ENCODE assay signal across 8 cellular contexts in the genomic region with DNA sequence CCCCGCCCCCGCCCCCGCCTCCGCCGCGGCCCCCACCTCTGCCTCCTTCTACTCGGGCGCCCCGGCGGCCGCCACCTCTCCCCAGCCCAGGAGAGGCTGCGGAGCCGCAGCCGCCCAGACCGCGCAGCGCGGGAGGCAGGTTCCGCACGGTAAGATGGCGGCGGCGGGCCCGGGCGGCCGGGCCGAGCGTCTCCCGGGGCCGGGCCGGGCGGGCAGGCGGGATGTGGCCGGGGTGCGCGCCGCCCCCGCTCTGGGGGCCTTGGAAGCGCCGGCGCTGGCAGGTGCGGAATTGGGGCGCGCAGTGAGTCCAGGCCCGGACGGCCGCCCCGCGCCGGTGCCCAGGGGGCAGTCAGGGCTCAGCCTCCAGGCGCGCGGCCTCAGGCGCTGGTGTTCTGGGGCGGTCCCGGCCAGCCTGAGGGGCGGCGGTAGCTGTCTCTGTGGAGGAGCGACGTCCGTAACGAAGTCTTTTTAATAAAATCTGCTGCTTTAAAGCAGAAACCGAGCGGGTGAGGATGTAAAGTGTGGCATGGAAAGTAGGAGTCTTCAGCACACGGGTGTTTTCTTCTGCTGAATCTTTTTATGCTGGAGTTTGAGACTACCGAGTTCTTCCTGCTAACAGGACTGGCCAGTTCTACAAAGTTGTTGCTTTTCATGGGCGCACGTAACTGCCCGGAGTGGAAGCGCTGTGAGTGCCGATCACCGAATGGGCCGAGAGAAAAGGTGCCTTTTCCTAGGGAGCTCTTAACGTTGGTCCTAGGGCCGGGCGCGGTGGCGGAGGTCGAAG. TPM values are rescaled to one million over a fixed set of nuclear protein-coding genes. Genes with fewer than 3 reads are reported as not detected.
A peak's percentile ranks its signal among the peaks of the same experiment; 100 is the strongest.
DNase-seq lines count a peak whose midpoint lies in the region; ATAC-seq and TF ChIP-seq lines count a peak whose summit lies in the region.

A gene (plus strand): TSS at position 43 of the 784 bp plus-strand sequence. CDS start 3,356 bp downstream, outside the sequence.

- peak; percentile 28 for ATAC-seq in GM19043 (IDR thresholded peaks at IDR 0.05; ENCODE audit: low read depth, unreplicated experiment)
- ATAC-seq in HG03159 (IDR thresholded peaks at IDR 0.05; ENCODE audit: unreplicated experiment), result peak; percentile 43

- no peak for TF ChIP-seq EP300 in SK-N-SH (IDR thresholded peaks at IDR 0.05; ENCODE audit: borderline replicate concordance in 1 of 2, low read depth in 1 of 2, low read length in 1 of 2)

- no peak for DNase-seq in SK-N-SH
- no peak for DNase-seq in breast epithelium (ENCODE audit: low spot score in 2 of 2)
- peak; percentile 66 for DNase-seq in iPS-NIHi11 (ENCODE audit: low spot score)
- DNase-seq in DMS153 treated with DMSO at 0.1 percent for 48 hours (lab: John Stamatoyannopoulos, UW; ENCODE audit: unreplicated experiment), result no peak

- peak within 1 kb of the TSS; percentile 99 for H3K27ac ChIP-seq in BLaER1
- H3K27ac ChIP-seq in SK-N-SH (ENCODE audit: low read depth in 2 of 2, low read length in 1 of 2), result peak within 1 kb of the TSS; percentile 83 to 89
- H3K27ac ChIP-seq in breast epithelium, result peak within 1 kb of the TSS; percentile 95 to 97
- peak within 1 kb of the TSS; percentile 86 for H3K27ac ChIP-seq in skeletal muscle tissue (ENCODE audit: low read depth, low read length)

- CTCF ChIA-PET in SK-N-SH (lab: Yijun Ruan, JAX), result interaction anchor here (1.0 to 5.7 kb wide), 7 partner anchors 13 to 115 kb away, joined by 3 to 50 read pairs (median 7); a partner anchor contains a TSS

- peak within 1 kb of the TSS; percentile 96 for H3K4me3 ChIP-seq in BLaER1
- peak within 1 kb of the TSS; percentile 84 to 88 for H3K4me3 ChIP-seq in SK-N-SH (ENCODE audit: low read depth in 2 of 2, low read length in 1 of 2)
- H3K4me3 ChIP-seq in breast epithelium, result peak within 1 kb of the TSS; percentile 93 to 98 (median 98)
- peak within 1 kb of the TSS; percentile 96 to 97 (median 97) for H3K4me3 ChIP-seq in skeletal muscle tissue (ENCODE audit: low read length in 3 of 3)

- no peaks in the 10 kb centered on the region for H3K9me2 ChIP-seq in SK-N-SH

- peak within 1 kb of the TSS; percentile 62 for H2AFZ ChIP-seq in SK-N-SH (ENCODE audit: low read depth)

- POLR2A ChIA-PET in SK-N-SH (lab: Yijun Ruan, JAX), result interaction anchor here (0.7 to 1.9 kb wide), 5 partner anchors 8 to 24 kb away, joined by 3 to 8 read pairs (median 4); no protein-coding TSS in a partner anchor

- peaks cover 12% of the 10 kb centered on the region for H3F3A ChIP-seq in SK-N-SH (replicated peaks; ENCODE audit: insufficient read depth)

- no peaks in the 10 kb centered on the region for H3K27me3 ChIP-seq in BLaER1
- no peaks in the 10 kb centered on the region for H3K27me3 ChIP-seq in SK-N-SH (ENCODE audit: insufficient read depth)
- no peaks in the 10 kb centered on the region for H3K27me3 ChIP-seq in breast epithelium
- H3K27me3 ChIP-seq in skeletal muscle tissue (ENCODE audit: control insufficient read depth in 3 of 3, insufficient read depth in 3 of 3, low read length in 3 of 3), result no peaks in the 10 kb centered on the region

- peaks cover 87% of the 10 kb centered on the region for H4K20me1 ChIP-seq in BLaER1
- peaks cover 61% of the 10 kb centered on the region for H4K20me1 ChIP-seq in SK-N-SH (ENCODE audit: insufficient read depth)

- no peak for TF ChIP-seq POLR2A in breast epithelium (IDR thresholded peaks at IDR 0.05)

- H3K9me3 ChIP-seq in BLaER1 (no peaks in the 10 kb centered on the region), SK-N-SH (no peaks in the 10 kb centered on the region), breast epithelium (no peaks in the 10 kb centered on the region), skeletal muscle tissue (ENCODE audit: control insufficient read depth in 3 of 3, low read length in 3 of 3) (no peaks in the 10 kb centered on the region)

- peaks cover 95% of the 10 kb centered on the region for H3K79me2 ChIP-seq in SK-N-SH (ENCODE audit: insufficient read depth)

- peaks cover 58% of the 10 kb centered on the region for H3K4me1 ChIP-seq in BLaER1
- peaks cover 11 to 21% of the 10 kb centered on the region in 2 experiments for H3K4me1 ChIP-seq in SK-N-SH (ENCODE audit: control insufficient read depth in 1 of 2, insufficient read depth in 2 of 2, low read depth in 1 of 2, low read length in 1 of 2)
- H3K4me1 ChIP-seq in breast epithelium, result peaks cover 0 to 15% of the 10 kb centered on the region in 2 donors
- H3K4me1 ChIP-seq in skeletal muscle tissue (ENCODE audit: control insufficient read depth in 3 of 3, insufficient read depth in 3 of 3, low read length in 3 of 3), result peaks cover 33 to 53% (median 52%) of the 10 kb centered on the region in 3 donors

- intact Hi-C loops in breast epithelium (cut with DNase I; ENCODE audit: low total_unique reads), result no loop called here

- no peak for TF ChIP-seq RAD21 in SK-N-SH (IDR thresholded peaks at IDR 0.05; ENCODE audit: low read length)

- H3K36me3 ChIP-seq in BLaER1, result peaks cover 64% of the 10 kb centered on the region
- peaks cover 18 to 23% of the 10 kb centered on the region in 2 experiments for H3K36me3 ChIP-seq in SK-N-SH (replicated peaks in 1 of 2; ENCODE audit: control insufficient read depth in 1 of 2, insufficient read depth in 2 of 2, low read length in 1 of 2)
- no peaks in the 10 kb centered on the region for H3K36me3 ChIP-seq in breast epithelium
- peaks cover 10 to 28% (median 21%) of the 10 kb centered on the region in 3 donors for H3K36me3 ChIP-seq in skeletal muscle tissue (ENCODE audit: control insufficient read depth in 3 of 3, insufficient read depth in 3 of 3, low read length in 3 of 3)

- H3K9ac ChIP-seq in BLaER1 (peak within 1 kb of the TSS; percentile 99), SK-N-SH (peak within 1 kb of the TSS; percentile 98), skeletal muscle tissue (ENCODE audit: low read depth in 1 of 3, low read length in 3 of 3) (peak within 1 kb of the TSS; percentile 93 to 96 (median 95))

- H3K4me2 ChIP-seq in BLaER1, result peak within 1 kb of the TSS; percentile 98
- peak within 1 kb of the TSS; percentile 77 for H3K4me2 ChIP-seq in SK-N-SH

- under 1% methylated on average over 24 of the region's 79 CpGs for WGBS in SK-N-SH (ENCODE audit: low lambda C conversion rate)

- TF ChIP-seq CTCF in SK-N-SH (IDR thresholded peaks at IDR 0.05) (no peak; the same call in 1 of the 2 replicates), breast epithelium (IDR thresholded peaks at IDR 0.05) (no peak)

TF ChIP-seq in SK-N-SH, 30 proteins besides CTCF, POLR2A, EP300 and RAD21:
- no peak for TF ChIP-seq FOXM1 (IDR thresholded peaks at IDR 0.05; ENCODE audit: low read depth)
- peak; percentile 21; the same call in 1 of the 2 replicates for TF ChIP-seq MXI1 (IDR thresholded peaks at IDR 0.05; ENCODE audit: low read depth, low read length)
- TF ChIP-seq SIN3A (IDR thresholded peaks at IDR 0.05; ENCODE audit: borderline replicate concordance, low read depth, low read length), result 0 out of 2 replicates have a peak, but pooled peaks have one; percentile 28
TF ChIP-seq in SK-N-SH: peak in this region for 2.

RNA-seq across cellular contexts. Expression of the gene that starts here (rescaled TPM):
- polyA plus RNA-seq in SK-N-SH (2012; rRNA removed), result 18.1 and 18.7 TPM in 2 replicates
- polyA plus RNA-seq in SK-N-SH (2012; cell fraction: cytosol; rRNA removed), result 18.8 and 19.9 TPM in 2 replicates
- polyA plus RNA-seq in SK-N-SH (2012; cell fraction: nucleus; rRNA removed), result 13.2 and 15.2 TPM in 2 replicates
- total RNA-seq in breast epithelium (10 to 100 TPM; 30.2 to 36.7 (median 31.8) TPM), skeletal muscle tissue (28.7 TPM)
